12 cellular contexts compared by ENCODE assay signal in genomic region chr22:20060700-20061480, GRCh38. TPM values are rescaled to one million over a fixed set of nuclear protein-coding genes. Genes with fewer than 3 reads are reported as not detected.
A peak's percentile ranks its signal among the peaks of the same experiment; 100 is the strongest.
DNase-seq lines count a peak whose midpoint lies in the region; ATAC-seq and TF ChIP-seq lines count a peak whose summit lies in the region.
"Had no signal": no experiment of that assay in that cellular context is flagged by ENCODE, and none has a peak within 500 bp of the region (broad histone marks: within the 10 kb centered on the region; RNA-seq: fewer than 3 reads in every experiment).

No MANE protein-coding gene starts in this region.

- peak; percentile 10; the same call in 1 of the 2 replicates for TF ChIP-seq CTCF in MM.1S (IDR thresholded peaks at IDR 0.05; ENCODE audit: low read length)
- TF ChIP-seq CTCF in neural progenitor cell (IDR thresholded peaks at IDR 0.05) = peak; percentile 28

- no peaks in the 10 kb centered on the region for H3K9me3 ChIP-seq in MM.1S (replicated peaks; ENCODE audit: insufficient read depth, low read length)
- no peaks in the 10 kb centered on the region for H3K9me3 ChIP-seq in neural progenitor cell (ENCODE audit: low read depth)
- H3K9me3 ChIP-seq: MG63, SJCRH30, transverse colon had no signal

- H3K4me1 ChIP-seq in MM.1S (ENCODE audit: low read length) (no peaks in the 10 kb centered on the region), neural progenitor cell (no peaks in the 10 kb centered on the region)
- H3K4me1 ChIP-seq: transverse colon had no signal

- H2AFZ ChIP-seq in MM.1S (ENCODE audit: low read length) = no peak overlapping the region
- H2AFZ ChIP-seq in neural progenitor cell (replicated peaks) = no peak overlapping the region

- no peaks in the 10 kb centered on the region for H3K4me1 Mint-ChIP-seq in activated naive CD4-positive, alpha-beta T cell treated with anti-CD3 and anti-CD28 coated beads for 36 hours (ENCODE audit: low read depth)
- H3K4me1 Mint-ChIP-seq in neural progenitor cell = peaks cover 10% of the 10 kb centered on the region

- H3K79me2 ChIP-seq in MM.1S (ENCODE audit: low read length) (no peaks in the 10 kb centered on the region), neural progenitor cell (ENCODE audit: low read depth) (no peaks in the 10 kb centered on the region)

- intact Hi-C loops in activated naive CD4-positive, alpha-beta T cell treated with anti-CD3 and anti-CD28 coated beads for 36 hours (cut with micrococcal nuclease) = no loop called here

- no peaks in the 10 kb centered on the region for H3K9me2 ChIP-seq in MM.1S (replicated peaks; ENCODE audit: insufficient read depth, low read length)

- no peaks in the 10 kb centered on the region for H3K36me3 Mint-ChIP-seq in activated naive CD4-positive, alpha-beta T cell treated with anti-CD3 and anti-CD28 coated beads, Interleukin-2, amount 50 U/mL, for 72 hours
- H3K36me3 Mint-ChIP-seq in activated naive CD4-positive, alpha-beta T cell treated with anti-CD3 and anti-CD28 coated beads for 36 hours (ENCODE audit: low read depth) = peaks cover 2% of the 10 kb centered on the region
- peaks cover 2% of the 10 kb centered on the region for H3K36me3 Mint-ChIP-seq in neural progenitor cell

- no peaks in the 10 kb centered on the region for H4K20me1 ChIP-seq in MM.1S (ENCODE audit: insufficient read depth, low read length)
- H4K20me1 ChIP-seq in neural progenitor cell (ENCODE audit: low read depth) = no peaks in the 10 kb centered on the region

- H3K4me2 ChIP-seq in MM.1S (ENCODE audit: low read depth, low read length) = no peak overlapping the region
- no peak overlapping the region for H3K4me2 ChIP-seq in neural progenitor cell

- H3K27ac ChIP-seq in MM.1S (ENCODE audit: low read length) (no peak overlapping the region), neural progenitor cell (no peak overlapping the region)
- H3K27ac ChIP-seq: SJCRH30, transverse colon had no signal

- no peak for ATAC-seq in activated naive CD4-positive, alpha-beta T cell treated with anti-CD3 and anti-CD28 coated beads, Interleukin-2, amount 50 U/mL, for 72 hours

- H3K9ac ChIP-seq in MM.1S (ENCODE audit: low read length) (no peak overlapping the region), neural progenitor cell (no peak overlapping the region)

- CTCF ChIA-PET in activated naive CD4-positive, alpha-beta T cell treated with anti-CD3 and anti-CD28 coated beads for 36 hours (lab: Charles Lee) = interaction anchor here (1.2 kb wide), 1 partner anchor 68 kb away, joined by 3 read pairs; no protein-coding TSS in a partner anchor

- H3K27me3 Mint-ChIP-seq in activated naive CD4-positive, alpha-beta T cell treated with anti-CD3 and anti-CD28 coated beads for 36 hours (ENCODE audit: low read depth) = no peaks in the 10 kb centered on the region
- no peaks in the 10 kb centered on the region for H3K27me3 Mint-ChIP-seq in neural progenitor cell (ENCODE audit: insufficient read depth, low read depth)
- H3K27me3 Mint-ChIP-seq: activated naive CD4-positive, alpha-beta T cell treated with anti-CD3 and anti-CD28 coated beads, Interleukin-2, amount 50 U/mL, for 24 hours; progenitor cell of endocrine pancreas had no signal

- H3K27me3 ChIP-seq in MM.1S (replicated peaks; ENCODE audit: insufficient read depth, low read length) (no peaks in the 10 kb centered on the region), neural progenitor cell (no peaks in the 10 kb centered on the region)
- H3K27me3 ChIP-seq: MG63, SJCRH30, transverse colon had no signal

- no peak overlapping the region for H3K4me3 Mint-ChIP-seq in activated naive CD4-positive, alpha-beta T cell treated with anti-CD3 and anti-CD28 coated beads for 36 hours
- H3K4me3 Mint-ChIP-seq in neural progenitor cell = no peak overlapping the region
- H3K4me3 Mint-ChIP-seq: activated naive CD4-positive, alpha-beta T cell treated with anti-CD3 and anti-CD28 coated beads, Interleukin-2, amount 50 U/mL, for 24 hours had no signal

- no peak overlapping the region for H3K4me3 ChIP-seq in MM.1S (ENCODE audit: low read length)
- H3K4me3 ChIP-seq in neural progenitor cell = no peak overlapping the region
- H3K4me3 ChIP-seq: MG63, SJCRH30, transverse colon had no signal

- H3F3A ChIP-seq in MM.1S (ENCODE audit: insufficient read depth, low read length) = no peaks in the 10 kb centered on the region
- H3F3A ChIP-seq in neural progenitor cell (ENCODE audit: low read depth) = no peaks in the 10 kb centered on the region

- no peak for DNase-seq in activated naive CD4-positive, alpha-beta T cell treated with anti-CD3 and anti-CD28 coated beads, Interleukin-2, amount 50 U/mL, for 72 hours (ENCODE audit: low spot score in 2 of 2)
- no peak for DNase-seq in activated naive CD4-positive, alpha-beta T cell treated with anti-CD3 and anti-CD28 coated beads for 36 hours
- no peak for DNase-seq in MM.1S
- no peak for DNase-seq in neural progenitor cell (ENCODE audit: low spot score)
- no peak for DNase-seq in globus pallidus (ENCODE audit: low spot score)
- DNase-seq in stimulated activated CD8-positive, alpha-beta memory T cell treated with anti-CD3 and anti-CD28 coated beads, Interleukin-4, amount 100 ng/mL, for 48 hours = no peak
- DNase-seq: NCI-H2107, SJCRH30, transverse colon had no signal

- H3K27ac Mint-ChIP-seq in activated naive CD4-positive, alpha-beta T cell treated with anti-CD3 and anti-CD28 coated beads, Interleukin-2, amount 50 U/mL, for 72 hours = peak overlapping the region; percentile 22 to 61
- H3K27ac Mint-ChIP-seq in activated naive CD4-positive, alpha-beta T cell treated with anti-CD3 and anti-CD28 coated beads for 36 hours = no peak overlapping the region
- H3K27ac Mint-ChIP-seq in neural progenitor cell = no peak overlapping the region
- H3K27ac Mint-ChIP-seq: activated naive CD4-positive, alpha-beta T cell treated with anti-CD3 and anti-CD28 coated beads, Interleukin-2, amount 50 U/mL, for 24 hours; progenitor cell of endocrine pancreas had no signal

- H3K9me3 Mint-ChIP-seq in activated naive CD4-positive, alpha-beta T cell treated with anti-CD3 and anti-CD28 coated beads, Interleukin-2, amount 50 U/mL, for 72 hours = no peaks in the 10 kb centered on the region
- no peaks in the 10 kb centered on the region for H3K9me3 Mint-ChIP-seq in activated naive CD4-positive, alpha-beta T cell treated with anti-CD3 and anti-CD28 coated beads for 36 hours
- H3K9me3 Mint-ChIP-seq in neural progenitor cell = no peaks in the 10 kb centered on the region
- H3K9me3 Mint-ChIP-seq: activated naive CD4-positive, alpha-beta T cell treated with anti-CD3 and anti-CD28 coated beads, Interleukin-2, amount 50 U/mL, for 24 hours had no signal

- H3K36me3 ChIP-seq in MM.1S (replicated peaks; ENCODE audit: insufficient read depth, low read length) (no peaks in the 10 kb centered on the region), neural progenitor cell (no peaks in the 10 kb centered on the region)
- H3K36me3 ChIP-seq: SJCRH30 had no signal

RNA-seq across cellular contexts. Expression of gene DGCR8, which starts 19.2 kb away (rescaled TPM):
- total RNA-seq in activated naive CD4-positive, alpha-beta T cell treated with anti-CD3 and anti-CD28 coated beads, Interleukin-2, amount 50 U/mL, for 72 hours = 10 to 100 TPM; 37.0 to 66.7 TPM
- 10 to 100 TPM; 29.8 to 36.5 TPM for total RNA-seq in activated naive CD4-positive, alpha-beta T cell treated with anti-CD3 and anti-CD28 coated beads for 36 hours
- total RNA-seq in neural progenitor cell (ENCODE audit: low replicate concordance) = 29.1 and 39.7 TPM in 2 replicates

RNA-seq across cellular contexts. Expression of gene TANGO2, which starts 40.0 kb away (rescaled TPM):
- total RNA-seq in activated naive CD4-positive, alpha-beta T cell treated with anti-CD3 and anti-CD28 coated beads, Interleukin-2, amount 50 U/mL, for 72 hours = 10 to 100 TPM; 19.1 to 19.3 TPM
- total RNA-seq in activated naive CD4-positive, alpha-beta T cell treated with anti-CD3 and anti-CD28 coated beads for 36 hours = 10 to 100 TPM; 16.0 to 19.0 TPM
- 9.1 and 10.0 TPM in 2 replicates for total RNA-seq in neural progenitor cell (ENCODE audit: low replicate concordance)

RNA-seq across cellular contexts. Expression of gene ARVCF, which starts 44.3 kb away (rescaled TPM):
- total RNA-seq in activated naive CD4-positive, alpha-beta T cell treated with anti-CD3 and anti-CD28 coated beads, Interleukin-2, amount 50 U/mL, for 72 hours = 1 to 10 TPM; 1.9 to 4.3 TPM
- total RNA-seq in activated naive CD4-positive, alpha-beta T cell treated with anti-CD3 and anti-CD28 coated beads for 36 hours = 1 to 10 TPM; 2.0 to 2.6 TPM
- total RNA-seq in neural progenitor cell (ENCODE audit: low replicate concordance) = 35.4 and 159 TPM in 2 replicates

RNA-seq across cellular contexts. Expression of gene RANBP1, which starts 55.0 kb away (rescaled TPM):
- total RNA-seq in activated naive CD4-positive, alpha-beta T cell treated with anti-CD3 and anti-CD28 coated beads, Interleukin-2, amount 50 U/mL, for 72 hours = 100 to 1,000 TPM; 295 to 349 TPM
- 100 to 1,000 TPM; 445 to 455 TPM for total RNA-seq in activated naive CD4-positive, alpha-beta T cell treated with anti-CD3 and anti-CD28 coated beads for 36 hours
- 874 and 918 TPM in 2 replicates for total RNA-seq in neural progenitor cell (ENCODE audit: low replicate concordance)

RNA-seq across cellular contexts. Expression of gene TRMT2A, which starts 56.1 kb away (rescaled TPM):
- 10 to 100 TPM; 79.9 to 93.9 TPM for total RNA-seq in activated naive CD4-positive, alpha-beta T cell treated with anti-CD3 and anti-CD28 coated beads, Interleukin-2, amount 50 U/mL, for 72 hours
- total RNA-seq in activated naive CD4-positive, alpha-beta T cell treated with anti-CD3 and anti-CD28 coated beads for 36 hours = 10 to 100 TPM; 51.8 to 57.9 TPM
- total RNA-seq in neural progenitor cell (ENCODE audit: low replicate concordance) = 24.3 and 39.7 TPM in 2 replicates

Comparison
In these comparisons a context has a peak if more than half of its experiments do, and no peak if none do; other contexts are left out.
1. H3K27ac Mint-ChIP-seq: peak in activated naive CD4-positive, alpha-beta T cell treated with anti-CD3 and anti-CD28 coated beads, Interleukin-2, amount 50 U/mL, for 72 hours (2 of 2); none in activated naive CD4-positive, alpha-beta T cell treated with anti-CD3 and anti-CD28 coated beads for 36 hours (single experiment) and neural progenitor cell (single experiment).